ENCODE assay signal across 9 cellular contexts in the genomic region with DNA sequence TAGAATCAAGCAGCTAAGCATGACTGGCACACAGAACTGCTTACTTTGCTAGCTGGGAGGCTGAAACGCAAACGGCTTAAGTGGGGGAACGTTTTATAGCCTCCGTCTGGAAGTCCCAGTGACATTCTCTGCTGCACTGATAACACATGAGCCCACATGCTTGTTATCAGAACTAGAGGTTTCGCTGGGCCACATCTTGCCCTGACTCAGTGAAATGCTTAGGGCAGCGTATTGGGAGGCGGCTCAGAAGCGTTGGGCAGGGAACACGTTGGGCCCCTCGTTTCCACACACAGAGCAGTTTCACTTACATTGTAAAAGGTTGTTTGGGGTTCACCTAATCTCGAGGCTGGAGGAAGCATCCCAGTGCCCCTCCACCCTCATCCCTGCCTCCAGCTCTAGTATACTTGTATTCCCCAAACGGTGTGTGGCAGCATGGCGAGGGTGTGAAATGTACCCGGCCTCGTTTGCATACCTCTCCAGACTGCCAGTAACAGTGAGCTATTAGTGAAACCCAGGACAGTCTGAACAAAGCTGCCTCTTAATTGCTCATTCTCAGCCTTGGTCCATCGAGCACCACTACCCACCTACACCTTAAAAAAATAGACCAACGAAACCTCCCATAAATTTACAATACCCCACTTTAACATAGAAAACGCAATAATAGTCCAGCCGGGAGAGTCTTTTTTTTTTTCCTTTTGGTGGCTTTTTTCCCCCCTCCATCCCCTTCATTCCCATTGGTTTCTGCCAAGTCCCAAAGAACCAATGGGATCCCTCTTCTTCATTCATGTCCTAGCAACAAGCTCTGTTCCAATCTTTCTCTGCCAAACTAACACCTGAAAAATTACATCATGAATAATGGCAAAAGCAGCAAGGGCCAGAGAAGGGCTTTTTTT.
DNase-seq lines count a peak whose midpoint lies in the region; ATAC-seq, FAIRE-seq and TF ChIP-seq lines count a peak whose summit lies in the region.
"Had no signal": no experiment of that assay in that cellular context is flagged by ENCODE, and none has a peak within 500 bp of the region (broad histone marks: within the 10 kb centered on the region; RNA-seq: fewer than 3 reads in every experiment).

No MANE protein-coding gene starts in this region.

- H3K27me3 ChIP-seq in mesenchymal stem cell (ENCODE audit: control insufficient read depth in 1 of 2, insufficient read depth in 1 of 2, low read length in 2 of 2): peaks cover 0 to 3% of the 10 kb centered on the region in 2 experiments

- H3K4me3 ChIP-seq in astrocyte of the spinal cord (ENCODE audit: low read depth, low read length): no peak overlapping the region
- H3K4me3 ChIP-seq in kidney (ENCODE audit: low read length in 2 of 2): peak overlapping the region; percentile 2 to 26
- H3K4me3 ChIP-seq in mesenchymal stem cell (ENCODE audit: insufficient read depth in 1 of 2, low read depth in 1 of 2, low read length in 2 of 2): no peak overlapping the region

- H3K4me1 ChIP-seq in kidney (ENCODE audit: control insufficient read depth in 1 of 2, insufficient read depth in 1 of 2, low read depth in 1 of 2, low read length in 2 of 2): no peaks in the 10 kb centered on the region
- H3K4me1 ChIP-seq in mesenchymal stem cell (ENCODE audit: control insufficient read depth, insufficient read depth, low read depth, low read length): no peaks in the 10 kb centered on the region

- intact Hi-C loops in kidney (cut with DNase I): no loop called here

- no peak overlapping the region for H3K27ac ChIP-seq in kidney (ENCODE audit: low read depth in 2 of 2, low read length in 2 of 2)
- H3K27ac ChIP-seq in substantia nigra (ENCODE audit: low read depth, low read length, poor library complexity, severe bottlenecking): peak overlapping the region; percentile 76
- H3K27ac ChIP-seq in mesenchymal stem cell (ENCODE audit: low read length, poor library complexity, severe bottlenecking): no peak overlapping the region

- no peak overlapping the region for H3K27ac Mint-ChIP-seq in endothelial cell (ENCODE audit: unreplicated experiment)
- H3K27ac Mint-ChIP-seq: activated CD4-positive, alpha-beta T cell treated with anti-CD3 and anti-CD28 coated beads, Interleukin-2, amount 10 ng/mL, durations not matched to agents 24 days and 14 days had no signal

- 63% methylated on average over 19 of the region's 19 CpGs for WGBS in mesenchymal stem cell

- no peak overlapping the region for H3K9ac ChIP-seq in kidney (ENCODE audit: low read length in 2 of 2)
- H3K9ac ChIP-seq in mesenchymal stem cell (ENCODE audit: low read length): no peak overlapping the region

- H3K4me2 ChIP-seq in mesenchymal stem cell (ENCODE audit: low read length, poor library complexity, severe bottlenecking): no peak overlapping the region

- DNase-seq in NCI-H1930 (lab: John Stamatoyannopoulos, UW) (peak; percentile 71 to 79), astrocyte of the spinal cord (ENCODE audit: low read depth, low spot score) (peak; percentile 72), kidney (no peak), substantia nigra (lab: John Stamatoyannopoulos, UW) (peak in 19 of 49 donors; percentile 14 to 73 (median 38)), SW480 (ENCODE audit: low spot score) (no peak), endothelial cell (ENCODE audit: low spot score) (no peak), mesenchymal stem cell (no peak)
- DNase-seq: activated CD4-positive, alpha-beta T cell treated with anti-CD3 and anti-CD28 coated beads, Interleukin-2, amount 10 ng/mL, durations not matched to agents 24 days and 14 days had no signal

- H3K79me1 ChIP-seq in mesenchymal stem cell (replicated peaks; ENCODE audit: low read length, poor library complexity, severe bottlenecking): no peaks in the 10 kb centered on the region

- no peak overlapping the region for H3K4me3 Mint-ChIP-seq in endothelial cell (ENCODE audit: unreplicated experiment)
- H3K4me3 Mint-ChIP-seq: activated CD4-positive, alpha-beta T cell treated with anti-CD3 and anti-CD28 coated beads, Interleukin-2, amount 10 ng/mL, durations not matched to agents 24 days and 14 days had no signal

- H2BK15ac ChIP-seq in mesenchymal stem cell (ENCODE audit: low read depth, poor library complexity, severe bottlenecking): no peak overlapping the region

- H3K4ac ChIP-seq in mesenchymal stem cell (ENCODE audit: low read depth in 1 of 2, low read length in 2 of 2): no peak overlapping the region

- no peaks in the 10 kb centered on the region for H3K9me3 Mint-ChIP-seq in endothelial cell (ENCODE audit: unreplicated experiment)
- H3K9me3 Mint-ChIP-seq: activated CD4-positive, alpha-beta T cell treated with anti-CD3 and anti-CD28 coated beads, Interleukin-2, amount 10 ng/mL, durations not matched to agents 24 days and 14 days had no signal

- no peak overlapping the region for H3K14ac ChIP-seq in mesenchymal stem cell (ENCODE audit: low read length in 2 of 2)

- H2AFZ ChIP-seq in mesenchymal stem cell (ENCODE audit: low read depth, low read length): no peak overlapping the region

- H2BK5ac ChIP-seq in mesenchymal stem cell (ENCODE audit: low read depth, low read length, poor library complexity, severe bottlenecking): no peak overlapping the region

- no peaks in the 10 kb centered on the region for H3K9me3 ChIP-seq in kidney (ENCODE audit: control insufficient read depth in 1 of 2, low read length in 2 of 2)
- H3K9me3 ChIP-seq in mesenchymal stem cell (ENCODE audit: control insufficient read depth, low read length): peaks cover 4% of the 10 kb centered on the region

- H3K36me3 ChIP-seq in kidney (ENCODE audit: control insufficient read depth in 1 of 2, insufficient read depth in 2 of 2, low read length in 2 of 2) (no peaks in the 10 kb centered on the region), mesenchymal stem cell (ENCODE audit: control insufficient read depth in 1 of 2, insufficient read depth in 2 of 2, low read depth in 1 of 2, low read length in 2 of 2) (no peaks in the 10 kb centered on the region)

- no peak overlapping the region for H4K8ac ChIP-seq in mesenchymal stem cell (ENCODE audit: low read length)

- H2AK5ac ChIP-seq in mesenchymal stem cell (ENCODE audit: low read length, severe bottlenecking): no peak overlapping the region

- H3K4me1 Mint-ChIP-seq in endothelial cell (ENCODE audit: unreplicated experiment): peaks cover 10% of the 10 kb centered on the region
- H3K4me1 Mint-ChIP-seq: activated CD4-positive, alpha-beta T cell treated with anti-CD3 and anti-CD28 coated beads, Interleukin-2, amount 10 ng/mL, durations not matched to agents 24 days and 14 days had no signal

- no peak overlapping the region for H4K91ac ChIP-seq in mesenchymal stem cell (ENCODE audit: low read length)

- no peak overlapping the region for H3K18ac ChIP-seq in mesenchymal stem cell (ENCODE audit: low read depth in 1 of 2, low read length in 2 of 2)

- TF ChIP-seq CTCF in astrocyte of the spinal cord (IDR thresholded peaks at IDR 0.05; ENCODE audit: low read depth, low read length): no peak
- no peak for TF ChIP-seq CTCF in kidney (IDR thresholded peaks at IDR 0.05; ENCODE audit: borderline replicate concordance, extremely low read depth, insufficient read depth)
- no peak for TF ChIP-seq CTCF in endothelial cell (IDR thresholded peaks at IDR 0.05; ENCODE audit: unreplicated experiment)

- in situ Hi-C loops in astrocyte of the spinal cord (cut with HindIII; ENCODE audit: low sequenced_read_pairs): no loop called here

- no peak overlapping the region for H3K23ac ChIP-seq in mesenchymal stem cell (ENCODE audit: low read length in 2 of 2)

- H3K36me3 Mint-ChIP-seq in endothelial cell (ENCODE audit: low read depth, unreplicated experiment): no peaks in the 10 kb centered on the region

- no peak for ATAC-seq in HG03520 (IDR thresholded peaks at IDR 0.05; ENCODE audit: unreplicated experiment)

- H2BK120ac ChIP-seq in mesenchymal stem cell (ENCODE audit: low read depth, low read length): no peak overlapping the region

- no peak overlapping the region for H2BK12ac ChIP-seq in mesenchymal stem cell (ENCODE audit: low read length in 2 of 2)

- no peak for FAIRE-seq in kidney (lab: Jason Lieb, UNC)

- no peaks in the 10 kb centered on the region for H3K27me3 Mint-ChIP-seq in endothelial cell (ENCODE audit: unreplicated experiment)
- H3K27me3 Mint-ChIP-seq: activated CD4-positive, alpha-beta T cell treated with anti-CD3 and anti-CD28 coated beads, Interleukin-2, amount 10 ng/mL, durations not matched to agents 24 days and 14 days had no signal

Comparison
In these comparisons a context has a peak if more than half of its experiments do, and no peak if none do; other contexts are left out.
1. DNase-seq: peak in NCI-H1930 (2 of 2) and astrocyte of the spinal cord (single experiment); none in kidney (single experiment), SW480 (single experiment), endothelial cell (single experiment) and mesenchymal stem cell (single experiment).
2. H3K4me3 ChIP-seq: peak in kidney (2 of 2); none in astrocyte of the spinal cord (single experiment) and mesenchymal stem cell (0 of 2).